Comparison of ENCODE assay signal across 8 cellular contexts in the genomic region with DNA sequence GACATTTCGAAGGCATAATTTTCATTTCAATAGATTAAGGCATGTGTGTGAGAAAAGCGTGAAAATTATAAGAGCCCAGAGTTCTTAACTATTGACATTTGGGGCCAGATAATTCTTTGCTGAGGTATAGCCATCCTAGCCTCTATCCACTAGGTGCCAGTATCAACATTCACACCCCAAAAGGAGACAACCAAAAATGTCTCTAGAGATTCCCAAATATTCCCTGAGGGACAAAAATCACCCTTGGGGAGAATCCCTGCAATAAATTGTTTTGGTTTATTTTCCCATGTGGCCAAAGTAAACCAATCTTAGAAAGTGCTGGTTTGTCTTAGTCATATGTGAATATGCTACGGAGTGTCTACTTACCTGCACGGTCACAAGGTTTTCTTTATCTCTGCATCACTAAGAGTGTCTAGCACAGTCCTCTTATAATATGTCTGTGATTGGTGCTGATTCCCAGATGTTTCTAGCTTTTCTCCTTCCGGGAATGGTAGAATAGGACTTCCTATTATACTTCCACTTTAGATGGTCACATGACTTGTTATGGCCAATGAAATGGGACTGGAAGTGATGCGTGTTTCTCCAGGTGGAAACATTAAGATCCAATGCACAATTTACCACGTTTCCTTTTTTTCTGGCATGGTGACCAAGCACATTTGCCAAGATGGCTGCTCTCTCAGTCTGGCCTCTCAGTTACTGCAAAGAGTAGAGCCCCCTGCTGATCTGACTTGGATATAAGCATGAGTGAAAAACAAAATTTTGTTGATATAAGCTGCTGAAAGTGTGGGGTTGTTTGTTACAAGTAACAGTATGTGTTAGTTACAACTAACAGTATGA. TPM values are rescaled to one million over a fixed set of nuclear protein-coding genes. Genes with fewer than 3 reads are reported as not detected.
DNase-seq lines count a peak whose midpoint lies in the region; ATAC-seq and TF ChIP-seq lines count a peak whose summit lies in the region.

No MANE protein-coding gene starts in this region.

- peak; percentile 21 to 48 for DNase-seq in AML-193 (lab: John Stamatoyannopoulos, UW)
- no peak for DNase-seq in Panc1 (ENCODE audit: low read depth, low spot score)
- DNase-seq in myocyte (ENCODE audit: low read depth): peak; percentile 15
- no peak for DNase-seq in stimulated activated CD4-positive, alpha-beta T cell treated with anti-CD3 and anti-CD28 coated beads, Interleukin-4, amount 100 ng/mL, for 4 hours
- no peak for DNase-seq in vagina (ENCODE audit: extremely low spot score in 2 of 2)
- no peak for DNase-seq in NCI-H1417 treated with DMSO at 0.1 percent for 48 hours (lab: John Stamatoyannopoulos, UW)

- ATAC-seq in GM18858 (IDR thresholded peaks at IDR 0.05; ENCODE audit: unreplicated experiment) (peak; percentile 56), HG02943 (IDR thresholded peaks at IDR 0.05; ENCODE audit: low read depth, unreplicated experiment) (peak; percentile 68), Panc1 (no peak)

- H3K27ac ChIP-seq in Panc1 (ENCODE audit: low read length) (no peak overlapping the region), vagina (no peak overlapping the region)

- in situ Hi-C loops in Panc1 (cut with HindIII; ENCODE audit: low pct_unique_long_range_greater_than_20kb, low sequenced_read_pairs): no loop called here

- no peaks in the 10 kb centered on the region for H3K4me1 ChIP-seq in Panc1 (ENCODE audit: control insufficient read depth, insufficient read depth, low read length)
- H3K4me1 ChIP-seq in vagina: no peaks in the 10 kb centered on the region

- intact Hi-C loops in Panc1 (cut with micrococcal nuclease; ENCODE audit: unreplicated experiment): no loop called here
- intact Hi-C loops in vagina (cut with DNase I): no loop called here

- no TSS peak for BruUV-seq in Panc1 (replicated peaks; lab: Mats Ljungman, UMichigan)

- no peaks in the 10 kb centered on the region for H3K27me3 ChIP-seq in Panc1 (ENCODE audit: control insufficient read depth, insufficient read depth, low read length)
- no peaks in the 10 kb centered on the region for H3K27me3 ChIP-seq in vagina

- H3K36me3 ChIP-seq in Panc1 (ENCODE audit: control insufficient read depth, insufficient read depth, low read length) (no peaks in the 10 kb centered on the region), vagina (no peaks in the 10 kb centered on the region)

- H3K4me3 ChIP-seq in Panc1 (ENCODE audit: low read depth in 2 of 2, low read length in 2 of 2) (peak overlapping the region in 1 of 2 experiments; percentile 8; a peak in 1 of 4 replicates), vagina (no peak overlapping the region)

- TF ChIP-seq POLR2A in vagina (IDR thresholded peaks at IDR 0.05): no peak

- CTCF ChIA-PET in Panc1 (lab: Charles Lee): no interaction called here

- H3K9me3 ChIP-seq in Panc1 (ENCODE audit: control insufficient read depth, insufficient read depth, low read depth, low read length) (no peaks in the 10 kb centered on the region), vagina (no peaks in the 10 kb centered on the region)

- TF ChIP-seq CTCF in Panc1 (IDR thresholded peaks at IDR 0.05) (peak; percentile 8; the same call in 1 of the 2 replicates), vagina (IDR thresholded peaks at IDR 0.05) (no peak)

- POLR2A ChIA-PET in Panc1 (lab: Charles Lee): no interaction called here

RNA-seq across cellular contexts. Expression of a gene that starts 8.0 kb away (rescaled TPM):
- total RNA-seq in Panc1 (2021; ENCODE audit: unreplicated experiment) (0.98 TPM), myocyte (4.3 and 6.8 TPM in 2 replicates), vagina (0.49 TPM)
- polyA plus RNA-seq in Panc1 (2012; ENCODE audit: insufficient read length): 0.40 TPM
- polyA plus RNA-seq in myocyte (2012): 0.40 TPM

Comparison
In these comparisons a context has a peak if more than half of its experiments do, and no peak if none do; other contexts are left out.
1. DNase-seq: peak in AML-193 (2 of 2) and myocyte (single experiment); none in Panc1 (single experiment), stimulated activated CD4-positive, alpha-beta T cell treated with anti-CD3 and anti-CD28 coated beads, Interleukin-4, amount 100 ng/mL, for 4 hours (0 of 2), vagina (0 of 2) and NCI-H1417 treated with DMSO at 0.1 percent for 48 hours (single experiment).